8 cellular contexts compared by ENCODE assay signal in the genomic region with DNA sequence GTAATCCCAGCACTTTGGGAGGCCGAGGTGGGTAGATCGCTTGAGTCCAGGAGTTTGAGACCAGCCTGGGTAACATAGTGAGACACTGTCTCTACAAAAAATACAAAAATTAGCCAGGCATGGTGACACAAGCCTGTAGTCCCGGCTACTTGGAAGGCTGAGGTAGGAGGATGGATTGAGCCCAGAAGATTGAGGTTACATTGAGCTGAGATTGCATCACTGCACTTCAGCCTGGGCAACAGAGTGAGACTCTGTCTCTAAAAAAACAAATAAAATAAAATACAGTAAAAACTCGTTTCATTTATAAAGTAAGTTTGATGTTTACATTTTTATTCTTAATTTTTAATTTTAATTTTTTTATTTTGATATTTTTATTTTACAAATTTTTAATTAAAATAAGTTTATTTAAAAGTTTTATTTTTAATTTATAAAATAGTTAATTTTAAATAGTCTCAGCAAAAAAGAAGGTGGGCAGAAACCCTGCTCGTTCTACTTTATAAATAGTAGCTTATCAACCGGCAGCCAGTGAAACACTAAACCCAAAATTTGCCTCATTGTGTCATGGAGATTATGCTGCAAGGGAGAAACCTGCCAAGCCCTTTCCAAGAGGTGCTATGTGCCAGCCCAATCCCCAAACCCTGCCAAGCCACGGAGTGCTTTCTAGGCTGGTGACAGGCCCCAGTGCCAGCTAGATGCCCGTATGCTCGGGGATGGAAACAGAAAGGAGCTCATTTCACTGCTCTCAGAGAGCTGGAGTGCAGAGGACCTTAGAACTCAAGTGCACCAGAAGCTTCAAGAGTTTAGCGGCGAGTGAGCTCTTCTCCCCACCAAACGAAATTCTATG. TPM values are rescaled to one million over a fixed set of nuclear protein-coding genes. Genes with fewer than 3 reads are reported as not detected.
A peak's percentile ranks its signal among the peaks of the same experiment; 100 is the strongest.
DNase-seq lines count a peak whose midpoint lies in the region; ATAC-seq and TF ChIP-seq lines count a peak whose summit lies in the region.

No MANE protein-coding gene starts in this region.

- intact Hi-C loops in CD4-positive, alpha-beta T cell (cut with DNase I, micrococcal nuclease), result no loop called here

- POLR2A ChIA-PET in CD4-positive, alpha-beta T cell (lab: Charles Lee), result interaction anchor here (0.7 to 5.0 kb wide), 14 partner anchors 9 to 125 kb away, joined by 3 to 34 read pairs (median 3); partner anchors contain the start of gene SERINC5

- no peak overlapping the region for H3K27ac ChIP-seq in CD4-positive, alpha-beta T cell (ENCODE audit: low read depth, low read length)

- no peak for TF ChIP-seq CTCF in CD4-positive, alpha-beta T cell (IDR thresholded peaks at IDR 0.05)
- TF ChIP-seq CTCF in omental fat pad (IDR thresholded peaks at IDR 0.05), result no peak

- no peaks in the 10 kb centered on the region for H3K27me3 ChIP-seq in CD4-positive, alpha-beta T cell (ENCODE audit: control insufficient read depth, insufficient read depth, low read length)

- ATAC-seq in CD4-positive, alpha-beta T cell (ENCODE audit: poor library complexity), result no peak
- ATAC-seq in omental fat pad (ENCODE audit: low FRiP score) (peak; percentile 49), GM19455 (IDR thresholded peaks at IDR 0.05; ENCODE audit: unreplicated experiment) (no peak)

- H3K9me3 ChIP-seq in CD4-positive, alpha-beta T cell (ENCODE audit: control insufficient read depth, low read length), result no peaks in the 10 kb centered on the region

- H3K36me3 Mint-ChIP-seq in CD4-positive, alpha-beta T cell (ENCODE audit: low read depth), result peaks cover 67% of the 10 kb centered on the region

- H3K27ac Mint-ChIP-seq in CD4-positive, alpha-beta T cell, result peak overlapping the region; percentile 96

- DNase-seq in CD4-positive, alpha-beta T cell, result peak in 1 of 10 experiments; percentile 18
- peak; percentile 89 for DNase-seq in NCI-H446 treated with DMSO at 0.1 percent for 48 hours (lab: John Stamatoyannopoulos, UW)
- peak; percentile 92 for DNase-seq in cerebellum (ENCODE audit: low spot score)
- DNase-seq in omental fat pad (ENCODE audit: low spot score), result no peak
- no peak for DNase-seq in HuH-7.5 (ENCODE audit: low spot score)
- no peak for DNase-seq in dedifferentiated amniotic fluid mesenchymal stem cell (ENCODE audit: extremely low spot score)
- DNase-seq in glomerular visceral epithelial cell (ENCODE audit: extremely low spot score), result no peak

- peak overlapping the region; percentile 67 for H3K4me3 Mint-ChIP-seq in CD4-positive, alpha-beta T cell

- H3K27me3 Mint-ChIP-seq in CD4-positive, alpha-beta T cell, result no peaks in the 10 kb centered on the region

- peaks cover 2% of the 10 kb centered on the region for H3K9me3 Mint-ChIP-seq in CD4-positive, alpha-beta T cell

- H3K4me1 Mint-ChIP-seq in CD4-positive, alpha-beta T cell (ENCODE audit: low read depth), result peaks cover 95% of the 10 kb centered on the region

- CTCF ChIA-PET in CD4-positive, alpha-beta T cell (lab: Charles Lee), result interaction anchor here (0.5 to 2.6 kb wide), 5 partner anchors 12 to 211 kb away, joined by 3 to 8 read pairs (median 3); partner anchors contain the start of gene SERINC5

RNA-seq across cellular contexts. Expression of gene SERINC5, which starts 38.9 kb away (rescaled TPM):
- 100 to 1,000 TPM; 115 to 123 TPM for total RNA-seq in CD4-positive, alpha-beta T cell
- total RNA-seq in cerebellum (30.7 TPM), omental fat pad (10 to 100 TPM; 19.5 to 32.8 (median 25.6) TPM)

Comparison
In these comparisons a context has a peak if more than half of its experiments do, and no peak if none do; other contexts are left out.
1. DNase-seq: peak in NCI-H446 treated with DMSO at 0.1 percent for 48 hours (single experiment) and cerebellum (single experiment); none in omental fat pad (single experiment), HuH-7.5 (single experiment), dedifferentiated amniotic fluid mesenchymal stem cell (single experiment) and glomerular visceral epithelial cell (single experiment).